Comparison of ENCODE assay signal across 10 cellular contexts in the genomic region with DNA sequence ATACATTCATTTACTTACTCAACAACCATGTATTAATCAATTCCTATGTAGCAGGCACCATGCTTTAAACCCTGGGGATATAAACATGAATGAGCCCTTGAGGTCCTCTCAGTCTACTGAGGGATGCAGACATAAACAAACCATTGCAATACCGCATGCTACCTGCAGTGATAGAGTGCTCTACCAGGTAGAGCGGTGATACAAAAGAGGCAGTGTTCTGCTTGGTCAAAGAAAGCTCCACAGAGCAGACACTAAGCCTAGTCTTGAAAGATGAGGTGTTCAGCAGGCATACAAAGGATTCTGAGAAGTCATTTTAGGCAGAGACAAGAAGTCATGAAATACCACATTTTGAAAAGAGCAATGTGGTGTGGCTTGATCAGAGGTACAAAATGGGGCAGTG. TPM values are rescaled to one million over a fixed set of nuclear protein-coding genes. Genes with fewer than 3 reads are reported as not detected.
A peak's percentile ranks its signal among the peaks of the same experiment; 100 is the strongest.
DNase-seq lines count a peak whose midpoint lies in the region; ATAC-seq and TF ChIP-seq lines count a peak whose summit lies in the region.
"Had no signal": no experiment of that assay in that cellular context is flagged by ENCODE, and none has a peak within 500 bp of the region (broad histone marks: within the 10 kb centered on the region; RNA-seq: fewer than 3 reads in every experiment).

No MANE protein-coding gene starts in this region.

- H3K27ac Mint-ChIP-seq in HFFc6 = no peak overlapping the region
- H3K27ac Mint-ChIP-seq: T-cell had no signal

- H3K36me3 Mint-ChIP-seq in HFFc6 (ENCODE audit: low read depth) = no peaks in the 10 kb centered on the region
- H3K36me3 Mint-ChIP-seq: T-cell had no signal

- no peak overlapping the region for H3K4me3 ChIP-seq in GM12875 (ENCODE audit: low read depth, low read length)
- no peak overlapping the region for H3K4me3 ChIP-seq in epithelial cell of proximal tubule (ENCODE audit: low read depth, low read length)

- peak; percentile 82 for ATAC-seq in GM21360 (IDR thresholded peaks at IDR 0.05; ENCODE audit: unreplicated experiment)
- ATAC-seq in HG03139 (IDR thresholded peaks at IDR 0.05; ENCODE audit: unreplicated experiment) = peak; percentile 98
- ATAC-seq in HG03439 (IDR thresholded peaks at IDR 0.05; ENCODE audit: unreplicated experiment) = no peak
- ATAC-seq: T-cell had no signal

- no peak overlapping the region for H3K4me3 Mint-ChIP-seq in HFFc6
- H3K4me3 Mint-ChIP-seq: T-cell had no signal

- H3K4me1 Mint-ChIP-seq in HFFc6 (ENCODE audit: low read depth) = no peaks in the 10 kb centered on the region
- H3K4me1 Mint-ChIP-seq: T-cell had no signal

- no peaks in the 10 kb centered on the region for H3K27me3 Mint-ChIP-seq in HFFc6 (ENCODE audit: insufficient read depth)

- TF ChIP-seq CTCF in GM12875 (IDR thresholded peaks at IDR 0.05; ENCODE audit: borderline replicate concordance, insufficient read depth, low read depth, low read length) = peak; percentile 30; the same call in 1 of the 2 replicates
- TF ChIP-seq CTCF in epithelial cell of proximal tubule (conservative IDR thresholded peaks at IDR 0.05; ENCODE audit: low read depth, low read length) = peak; percentile 15
- no peak for TF ChIP-seq CTCF in HFFc6 (IDR thresholded peaks at IDR 0.05)

- no peaks in the 10 kb centered on the region; the same call in 1 of the 2 replicates for H3K9me3 Mint-ChIP-seq in HFFc6
- H3K9me3 Mint-ChIP-seq: T-cell had no signal

- no peak for DNase-seq in epithelial cell of proximal tubule (ENCODE audit: low read depth)
- no peak for DNase-seq in SW 1271 (lab: John Stamatoyannopoulos, UW)
- no peak for DNase-seq in HFFc6
- DNase-seq in HK-2 (ENCODE audit: unreplicated experiment) = no peak
- DNase-seq: brain microvascular endothelial cell, T-cell had no signal

RNA-seq across cellular contexts. Expression of a gene that starts 26.9 kb away (rescaled TPM):
- 10.9 and 13.7 TPM in 2 replicates for total RNA-seq in epithelial cell of proximal tubule
- total RNA-seq in HFFc6 (2021; fragmentation: NEBNext Ultra II Directional; extraction: Animal tissue kit (Norgen Biotek cat#: 25700)) = under 1 TPM; 0.02 to 0.50 (median 0.09) TPM
